31 cellular contexts compared by ENCODE assay signal in the genomic region with DNA sequence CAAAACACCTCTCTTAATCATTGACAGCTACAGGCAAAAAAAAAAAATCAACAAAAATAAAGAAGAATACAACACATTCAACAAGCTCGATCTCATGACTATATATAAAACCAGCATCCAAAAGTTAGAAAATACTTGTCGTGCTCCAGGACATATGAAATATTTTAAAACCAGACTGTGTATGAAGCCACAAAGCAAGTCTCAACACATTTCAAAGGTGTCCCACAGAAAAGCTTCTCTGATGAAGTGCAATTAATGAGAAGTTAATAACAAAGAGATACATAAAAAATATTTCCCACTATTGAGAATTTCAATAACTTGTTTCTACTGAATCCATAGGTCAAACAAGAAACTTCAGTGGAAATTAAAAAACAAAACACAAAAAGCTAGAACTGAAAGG.
"Had no signal": no experiment of that assay in that cellular context is flagged by ENCODE, and none has a peak within 500 bp of the region (broad histone marks: within the 10 kb centered on the region; RNA-seq: fewer than 3 reads in every experiment).

No MANE protein-coding gene starts in this region.

- H2AFZ ChIP-seq: neural progenitor cell, parathyroid adenoma had no signal

- H3K27ac Mint-ChIP-seq: dendritic cell treated with granulocyte-macrophage colony-stimulating factor and Interleukin-4, amounts not matched to agents 40 ng/mL and 50 ng/mL, for 4 days; endodermal cell; immature natural killer cell; memory B cell; nephron; neural progenitor cell; progenitor cell of endocrine pancreas; stimulated activated effector memory CD8-positive, alpha-beta T cell treated with anti-CD3 and anti-CD28 coated beads, Interleukin-12 subunit alpha, Interleukin-12 subunit beta, amount 100 ng/mL, for 72 hours had no signal

- H3K4me3 Mint-ChIP-seq: dendritic cell treated with granulocyte-macrophage colony-stimulating factor and Interleukin-4, amounts not matched to agents 40 ng/mL and 50 ng/mL, for 4 days; endodermal cell; immature natural killer cell; memory B cell; naive B cell; nephron; neural progenitor cell; stimulated activated effector memory CD8-positive, alpha-beta T cell treated with anti-CD3 and anti-CD28 coated beads, Interleukin-12 subunit alpha, Interleukin-12 subunit beta, amount 100 ng/mL, for 72 hours had no signal

- H3K27ac ChIP-seq: colonic mucosa, gastroesophageal sphincter, heart left ventricle, lower lobe of right lung, neural progenitor cell, parathyroid adenoma, right lobe of liver, stomach, thyroid gland, vagina had no signal

- H3K36me3 Mint-ChIP-seq: immature natural killer cell; memory B cell; naive B cell; neural progenitor cell; stimulated activated effector memory CD8-positive, alpha-beta T cell treated with anti-CD3 and anti-CD28 coated beads, Interleukin-12 subunit alpha, Interleukin-12 subunit beta, amount 100 ng/mL, for 72 hours had no signal

- H3K27me3 Mint-ChIP-seq: dendritic cell treated with granulocyte-macrophage colony-stimulating factor and Interleukin-4, amounts not matched to agents 40 ng/mL and 50 ng/mL, for 4 days; progenitor cell of endocrine pancreas had no signal

- H3K4me1 Mint-ChIP-seq: endodermal cell; immature natural killer cell; memory B cell; naive B cell; nephron; stimulated activated effector memory CD8-positive, alpha-beta T cell treated with anti-CD3 and anti-CD28 coated beads, Interleukin-12 subunit alpha, Interleukin-12 subunit beta, amount 100 ng/mL, for 72 hours had no signal

- H3K27me3 ChIP-seq: colonic mucosa, gastroesophageal sphincter, heart left ventricle, neural progenitor cell, right lobe of liver, stomach, thyroid gland, vagina had no signal

- H3K4me1 ChIP-seq: colonic mucosa, gastroesophageal sphincter, heart left ventricle, lower lobe of right lung, neural progenitor cell, parathyroid adenoma, right lobe of liver, stomach, thyroid gland, vagina had no signal

- H3K9ac ChIP-seq: neural progenitor cell, parathyroid adenoma had no signal

- H3K36me3 ChIP-seq: colonic mucosa, gastroesophageal sphincter, heart left ventricle, lower lobe of right lung, neural progenitor cell, right lobe of liver, stomach, thyroid gland, vagina had no signal

- H3K4me2 ChIP-seq: neural progenitor cell had no signal

- H3K9me3 Mint-ChIP-seq: memory B cell had no signal

- FAIRE-seq: endothelial cell of umbilical vein had no signal

- H3K4me3 ChIP-seq: colonic mucosa, gastroesophageal sphincter, heart left ventricle, lower lobe of right lung, mucosa of descending colon, neural progenitor cell, right lobe of liver, stomach, thyroid gland, vagina had no signal

- ATAC-seq: gastroesophageal sphincter; heart left ventricle; left ventricle myocardium superior; lower lobe of right lung; mucosa of descending colon; right lobe of liver; stimulated activated effector memory CD8-positive, alpha-beta T cell treated with anti-CD3 and anti-CD28 coated beads, Interleukin-12 subunit alpha, Interleukin-12 subunit beta, amount 100 ng/mL, for 72 hours had no signal

- H3K9me3 ChIP-seq: colonic mucosa, lower lobe of right lung, mucosa of descending colon, right lobe of liver, stomach, thyroid gland, vagina had no signal

- H3K79me2 ChIP-seq: parathyroid adenoma had no signal

- DNase-seq: colonic mucosa; effector CD8-positive, alpha-beta T cell; endodermal cell; foreskin fibroblast; heart left ventricle; hippocampal formation; immature natural killer cell; islet precursor cell; left ventricle myocardium superior; lower lobe of right lung; mucosa of descending colon; naive B cell; right lobe of liver; small intestine; stimulated activated CD4-positive, alpha-beta T cell treated with anti-CD3 and anti-CD28 coated beads, Interleukin-12 subunit alpha, Interleukin-12 subunit beta, amount 100 ng/mL, for 4 hours; stimulated activated CD4-positive, alpha-beta T cell treated with anti-CD3 and anti-CD28 coated beads, Interleukin-2, amount 100 ng/mL, for 24 hours; stimulated activated CD4-positive, alpha-beta T cell treated with anti-CD3 and anti-CD28 coated beads, Interleukin-4, amount 100 ng/mL, for 24 hours; stimulated activated naive CD4-positive, alpha-beta T cell treated with Interleukin-2 at 50 U/mL for 16 hours; stomach; thyroid gland; trophoblast cell had no signal
